In the genomic region with DNA sequence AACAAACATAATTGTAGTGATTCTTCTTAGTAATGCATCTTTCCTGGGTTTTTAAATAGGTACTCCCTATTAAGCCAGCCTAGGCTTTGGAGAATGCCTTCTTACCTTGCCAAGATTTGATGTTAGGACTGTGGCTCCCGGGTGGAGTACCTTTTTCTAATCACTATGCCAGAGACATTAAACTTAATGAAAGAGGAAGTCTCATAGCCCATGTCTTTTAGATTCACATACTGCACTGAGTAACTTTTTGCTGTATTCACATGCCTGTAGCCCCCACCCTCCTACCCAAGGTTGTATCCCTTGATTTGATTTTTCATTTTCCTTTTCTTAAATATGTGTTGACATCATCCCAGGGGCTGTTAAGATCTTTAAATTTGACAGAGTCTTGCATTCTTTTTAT, we compare ENCODE assay signal across 21 cellular contexts.
DNase-seq lines count a peak whose midpoint lies in the region; ATAC-seq and TF ChIP-seq lines count a peak whose summit lies in the region.
"Had no signal": no experiment of that assay in that cellular context is flagged by ENCODE, and none has a peak within 500 bp of the region (broad histone marks: within the 10 kb centered on the region; RNA-seq: fewer than 3 reads in every experiment).

No MANE protein-coding gene starts in this region.

- TF ChIP-seq POLR2A in uterus (IDR thresholded peaks at IDR 0.05), result no peak
- no peak for TF ChIP-seq POLR2A in stomach (IDR thresholded peaks at IDR 0.05)

- peak overlapping the region; percentile 20 for H3K27ac Mint-ChIP-seq in activated CD4-positive, alpha-beta T cell treated with anti-CD3 and anti-CD28 coated beads for 36 hours
- peak overlapping the region; percentile 67 for H3K27ac Mint-ChIP-seq in T-helper 17 cell

- H3K36me3 Mint-ChIP-seq in activated CD4-positive, alpha-beta T cell treated with anti-CD3 and anti-CD28 coated beads for 36 hours (ENCODE audit: low read depth), result peaks cover 28% of the 10 kb centered on the region
- peaks cover 5% of the 10 kb centered on the region for H3K36me3 Mint-ChIP-seq in T-helper 17 cell (ENCODE audit: low read depth)

- POLR2A ChIA-PET in activated CD4-positive, alpha-beta T cell treated with anti-CD3 and anti-CD28 coated beads for 36 hours (lab: Charles Lee), result no interaction called here

- H3K27me3 Mint-ChIP-seq in activated CD4-positive, alpha-beta T cell treated with anti-CD3 and anti-CD28 coated beads for 36 hours, result no peaks in the 10 kb centered on the region
- no peaks in the 10 kb centered on the region for H3K27me3 Mint-ChIP-seq in T-helper 17 cell

- H3K36me3 ChIP-seq in neutrophil (peaks cover 42% of the 10 kb centered on the region), uterus (no peaks in the 10 kb centered on the region), stomach (peaks cover 0 to 38% (median 23%) of the 10 kb centered on the region in 4 donors)
- H3K36me3 ChIP-seq: WERI-Rb-1 had no signal

- H3K27me3 ChIP-seq in neutrophil (no peaks in the 10 kb centered on the region), uterus (no peaks in the 10 kb centered on the region), stomach (no peaks in the 10 kb centered on the region)
- H3K27me3 ChIP-seq: body of pancreas had no signal

- intact Hi-C loops in activated CD4-positive, alpha-beta T cell treated with anti-CD3 and anti-CD28 coated beads for 36 hours (cut with DNase I, micrococcal nuclease), result loop anchor here in 1 of 2 experiments (10.0 kb wide), 1 partner anchor 115 kb away; the partner anchor contains the start of gene TMEM131L
- intact Hi-C loops in uterus (cut with DNase I; ENCODE audit: low total_unique reads), result loop anchor here (5.0 to 10.0 kb wide), 2 partner anchors 145 to 238 kb away; partner anchors contain the start of gene MND1
- intact Hi-C loops in stomach (cut with DNase I; ENCODE audit: low total_unique reads), result loop anchor here (5.0 to 10.0 kb wide), 3 partner anchors 115 to 238 kb away; partner anchors contain the start of genes MND1 and TMEM131L

- no peak overlapping the region for H3K4me3 Mint-ChIP-seq in activated CD4-positive, alpha-beta T cell treated with anti-CD3 and anti-CD28 coated beads for 36 hours
- H3K4me3 Mint-ChIP-seq in T-helper 17 cell, result no peak overlapping the region

- H3K27ac ChIP-seq in neutrophil (peak overlapping the region; percentile 15), uterus (no peak overlapping the region), stomach (no peak overlapping the region)
- H3K27ac ChIP-seq: body of pancreas, left ventricle myocardium inferior, parathyroid adenoma, WERI-Rb-1 had no signal

- TF ChIP-seq EP300 in stomach (IDR thresholded peaks at IDR 0.05), result no peak

- H3K4me3 ChIP-seq in neutrophil (ENCODE audit: low read depth in 1 of 2, low read length in 1 of 2) (no peak overlapping the region), uterus (no peak overlapping the region), stomach (no peak overlapping the region)
- H3K4me3 ChIP-seq: body of pancreas, left ventricle myocardium inferior had no signal

- CTCF ChIA-PET in activated CD4-positive, alpha-beta T cell treated with anti-CD3 and anti-CD28 coated beads for 36 hours (lab: Charles Lee), result no interaction called here

- DNase-seq in activated CD4-positive, alpha-beta T cell treated with anti-CD3 and anti-CD28 coated beads for 36 hours, result no peak
- DNase-seq in activated CD4-positive, alpha-beta T cell treated with anti-CD3 and anti-CD28 coated beads, Interleukin-2, amount 50 U/mL, for 4 hours, result no peak
- DNase-seq in T-helper 17 cell (no peak), uterus (no peak), amniotic stem cell (lab: John Stamatoyannopoulos, UW) (no peak), stomach (no peak)
- DNase-seq: body of pancreas, cortex of kidney, foreskin melanocyte, H7, left ventricle myocardium inferior, NCI-H1930, NCI-H524, SK-N-SH, small intestine, trophoblast cell, WERI-Rb-1 had no signal

- H3K9me3 Mint-ChIP-seq in activated CD4-positive, alpha-beta T cell treated with anti-CD3 and anti-CD28 coated beads for 36 hours (ENCODE audit: low read depth), result no peaks in the 10 kb centered on the region

- WGBS in stomach, 5 donors, result 33 to 66% (median 43%) methylated on average over 1 of the region's 1 CpG

- H3K4me1 Mint-ChIP-seq in activated CD4-positive, alpha-beta T cell treated with anti-CD3 and anti-CD28 coated beads for 36 hours, result peaks cover 52% of the 10 kb centered on the region
- peaks cover 24% of the 10 kb centered on the region for H3K4me1 Mint-ChIP-seq in T-helper 17 cell

- TF ChIP-seq CTCF in neutrophil (IDR thresholded peaks at IDR 0.05), result no peak
- TF ChIP-seq CTCF in uterus (IDR thresholded peaks at IDR 0.05), result no peak
- no peak for TF ChIP-seq CTCF in stomach (IDR thresholded peaks at IDR 0.05)

- H3K9me3 ChIP-seq in T-helper 17 cell (ENCODE audit: control insufficient read depth, low read length, poor library complexity, severe bottlenecking) (no peaks in the 10 kb centered on the region), neutrophil (no peaks in the 10 kb centered on the region), uterus (no peaks in the 10 kb centered on the region), stomach (no peaks in the 10 kb centered on the region)
- H3K9me3 ChIP-seq: body of pancreas, left ventricle myocardium inferior, SK-N-SH had no signal

- H3K4me1 ChIP-seq in neutrophil (ENCODE audit: control insufficient read depth in 1 of 2, insufficient read depth in 1 of 2, low read depth in 1 of 2, low read length in 1 of 2), result peaks cover 0 to 5% of the 10 kb centered on the region in 2 experiments
- H3K4me1 ChIP-seq in uterus, result no peaks in the 10 kb centered on the region
- H3K4me1 ChIP-seq in stomach, result peaks cover 0 to 28% (median 5%) of the 10 kb centered on the region in 4 donors
- H3K4me1 ChIP-seq: parathyroid adenoma had no signal

- no peak for ATAC-seq in activated CD4-positive, alpha-beta T cell treated with anti-CD3 and anti-CD28 coated beads for 36 hours
- ATAC-seq in HG03159 (IDR thresholded peaks at IDR 0.05; ENCODE audit: unreplicated experiment) (peak; percentile 51), T-helper 17 cell (no peak)
- ATAC-seq: body of pancreas, Panc1 had no signal
